ENCODE assay signal across 16 cellular contexts in genomic region chr7:37376386-37376785, GRCh38.
DNase-seq lines count a peak whose midpoint lies in the region; ATAC-seq and TF ChIP-seq lines count a peak whose summit lies in the region.
"Had no signal": no experiment of that assay in that cellular context is flagged by ENCODE, and none has a peak within 500 bp of the region (broad histone marks: within the 10 kb centered on the region; RNA-seq: fewer than 3 reads in every experiment).

No MANE protein-coding gene starts in this region.

- no peaks in the 10 kb centered on the region for H3K4me1 ChIP-seq in colonic mucosa
- H3K4me1 ChIP-seq: Caco-2, esophagus squamous epithelium had no signal

- no peak overlapping the region for H3K9ac ChIP-seq in colonic mucosa (ENCODE audit: low read depth in 2 of 2, low read length in 2 of 2)

- peak; percentile 52 for DNase-seq in stimulated activated naive CD4-positive, alpha-beta T cell treated with Interleukin-2 at 50 U/mL for 16 hours (lab: John Stamatoyannopoulos, UW)
- no peak for DNase-seq in stimulated activated naive CD4-positive, alpha-beta T cell (lab: John Stamatoyannopoulos, UW)
- no peak for DNase-seq in activated T-cell treated with anti-CD3 and anti-CD28 coated beads, Interleukin-2, amount 50 U/mL, for 4 hours
- peak; percentile 1 for DNase-seq in epithelial cell of prostate (ENCODE audit: low read depth, low spot score)
- DNase-seq in GM13977 (ENCODE audit: low spot score): no peak
- DNase-seq in colonic mucosa: no peak
- DNase-seq in DMS79 treated with DMSO at 0.1 percent for 48 hours (lab: John Stamatoyannopoulos, UW): no peak
- DNase-seq: activated CD4-positive, CD25-positive, alpha-beta regulatory T cell; activated gamma-delta T cell; brain microvascular endothelial cell; Caco-2; dorsolateral prefrontal cortex; esophagus squamous epithelium; SHP77 had no signal

- no peaks in the 10 kb centered on the region for H3K9me3 ChIP-seq in colonic mucosa
- H3K9me3 ChIP-seq: thoracic aorta had no signal

- H3K9me3 Mint-ChIP-seq in activated T-cell treated with anti-CD3 and anti-CD28 coated beads, Interleukin-2, amount 50 U/mL, for 4 hours: peaks cover 24% of the 10 kb centered on the region

- peaks cover 47% of the 10 kb centered on the region for H3K4me1 Mint-ChIP-seq in activated T-cell treated with anti-CD3 and anti-CD28 coated beads, Interleukin-2, amount 50 U/mL, for 4 hours (ENCODE audit: low read depth)

- no peaks in the 10 kb centered on the region for H3K36me3 ChIP-seq in colonic mucosa
- H3K36me3 ChIP-seq: brain microvascular endothelial cell, esophagus squamous epithelium, thoracic aorta had no signal

- H3K36me3 Mint-ChIP-seq in activated T-cell treated with anti-CD3 and anti-CD28 coated beads, Interleukin-2, amount 50 U/mL, for 4 hours (ENCODE audit: insufficient read depth): peaks cover 39% of the 10 kb centered on the region

- intact Hi-C loops in colonic mucosa (cut with DNase I): no loop called here

- no peak overlapping the region for H3K4me3 Mint-ChIP-seq in activated T-cell treated with anti-CD3 and anti-CD28 coated beads, Interleukin-2, amount 50 U/mL, for 4 hours
- H3K4me3 Mint-ChIP-seq: T-helper 1 cell treated with Interleukin-12 subunit alpha and Interleukin-12 subunit beta and Interleukin-4 antibody, amounts not matched to agents 30 μg/mL and 1 μg/mL, for 36 hours had no signal

- in situ Hi-C loops in GM13977 (cut with MboI; ENCODE audit: low pct_unique_long_range_greater_than_20kb, low sequenced_read_pairs, unreplicated experiment): no loop called here

- no peak overlapping the region for H3K4me3 ChIP-seq in colonic mucosa
- H3K4me3 ChIP-seq: dorsolateral prefrontal cortex, esophagus squamous epithelium, thoracic aorta had no signal

- H3K27me3 ChIP-seq in colonic mucosa: no peaks in the 10 kb centered on the region
- H3K27me3 ChIP-seq: brain microvascular endothelial cell, dorsolateral prefrontal cortex, esophagus squamous epithelium had no signal

- ATAC-seq in activated T-cell treated with anti-CD3 and anti-CD28 coated beads, Interleukin-2, amount 50 U/mL, for 4 hours: peak; percentile 86 to 92

- H3K27me3 Mint-ChIP-seq in activated T-cell treated with anti-CD3 and anti-CD28 coated beads, Interleukin-2, amount 50 U/mL, for 4 hours (ENCODE audit: low read depth): no peaks in the 10 kb centered on the region

- peak overlapping the region; percentile 39 for H3K27ac ChIP-seq in epithelial cell of prostate
- no peak overlapping the region for H3K27ac ChIP-seq in colonic mucosa
- H3K27ac ChIP-seq: brain microvascular endothelial cell, dorsolateral prefrontal cortex, esophagus squamous epithelium, thoracic aorta had no signal

- TF ChIP-seq CTCF in GM13977 (IDR thresholded peaks at IDR 0.05; ENCODE audit: extremely low read depth, insufficient read depth, missing control alignments) (no peak), colonic mucosa (IDR thresholded peaks at IDR 0.05) (no peak)

Comparison
In these comparisons a context has a peak if more than half of its experiments do, and no peak if none do; other contexts are left out.
1. DNase-seq: peak in stimulated activated naive CD4-positive, alpha-beta T cell treated with Interleukin-2 at 50 U/mL for 16 hours (single experiment) and epithelial cell of prostate (single experiment); none in stimulated activated naive CD4-positive, alpha-beta T cell (0 of 6), activated T-cell treated with anti-CD3 and anti-CD28 coated beads, Interleukin-2, amount 50 U/mL, for 4 hours (single experiment), GM13977 (single experiment), colonic mucosa (single experiment) and DMS79 treated with DMSO at 0.1 percent for 48 hours (single experiment).